ENCODE assay signal across 21 cellular contexts in genomic region chr2:106053581-106053980, GRCh38.
DNase-seq lines count a peak whose midpoint lies in the region; ATAC-seq lines count a peak whose summit lies in the region.
"Had no signal": no experiment of that assay in that cellular context is flagged by ENCODE, and none has a peak within 500 bp of the region (broad histone marks: within the 10 kb centered on the region; RNA-seq: fewer than 3 reads in every experiment).

No MANE protein-coding gene starts in this region.

- no peaks in the 10 kb centered on the region for H3K9me3 Mint-ChIP-seq in activated naive CD4-positive, alpha-beta T cell treated with anti-CD3 and anti-CD28 coated beads, Interleukin-2, amount 50 U/mL, for 24 hours
- H3K9me3 Mint-ChIP-seq in activated naive CD4-positive, alpha-beta T cell treated with anti-CD3 and anti-CD28 coated beads, Interleukin-2, amount 10 ng/mL, durations not matched to agents 7 days and 5 days, result peaks cover 11% of the 10 kb centered on the region
- H3K9me3 Mint-ChIP-seq in central memory CD8-positive, alpha-beta T cell, result no peaks in the 10 kb centered on the region
- H3K9me3 Mint-ChIP-seq in stimulated activated naive B cell treated with anti-CD40 and anti-IgM and Interleukin-4, amounts not matched to agents 10 μg/mL and 1 μg/mL and 100 μg/mL, for 72 hours, result peaks cover 0 to 4% of the 10 kb centered on the region in 2 donors

- no peaks in the 10 kb centered on the region for H3K27me3 Mint-ChIP-seq in activated naive CD4-positive, alpha-beta T cell treated with anti-CD3 and anti-CD28 coated beads, Interleukin-2, amount 50 U/mL, for 24 hours
- H3K27me3 Mint-ChIP-seq in activated naive CD4-positive, alpha-beta T cell treated with anti-CD3 and anti-CD28 coated beads, Interleukin-2, amount 10 ng/mL, durations not matched to agents 7 days and 5 days, result peaks cover 5% of the 10 kb centered on the region
- no peaks in the 10 kb centered on the region for H3K27me3 Mint-ChIP-seq in central memory CD8-positive, alpha-beta T cell
- H3K27me3 Mint-ChIP-seq in stimulated activated naive B cell treated with anti-CD40 and anti-IgM and Interleukin-4, amounts not matched to agents 10 μg/mL and 1 μg/mL and 100 μg/mL, for 72 hours, result peaks cover 7 to 15% of the 10 kb centered on the region in 2 donors

- H3K27ac Mint-ChIP-seq in activated naive CD4-positive, alpha-beta T cell treated with anti-CD3 and anti-CD28 coated beads, Interleukin-2, amount 50 U/mL, for 24 hours, result peak overlapping the region; percentile 85
- H3K27ac Mint-ChIP-seq in activated naive CD4-positive, alpha-beta T cell treated with anti-CD3 and anti-CD28 coated beads, Interleukin-2, amount 10 ng/mL, durations not matched to agents 7 days and 5 days, result no peak overlapping the region
- H3K27ac Mint-ChIP-seq in central memory CD8-positive, alpha-beta T cell (ENCODE audit: low read depth), result peak overlapping the region; percentile 63
- H3K27ac Mint-ChIP-seq in stimulated activated naive B cell treated with anti-CD40 and anti-IgM and Interleukin-4, amounts not matched to agents 10 μg/mL and 1 μg/mL and 100 μg/mL, for 72 hours, result peak overlapping the region; percentile 78
- H3K27ac Mint-ChIP-seq: activated T-cell treated with anti-CD3 and anti-CD28 coated beads, Interleukin-2, amount 50 U/mL, for 72 hours; endodermal cell had no signal

- CTCF ChIA-PET in activated naive CD4-positive, alpha-beta T cell treated with anti-CD3 and anti-CD28 coated beads, Interleukin-2, amount 10 ng/mL, durations not matched to agents 7 days and 5 days (lab: Charles Lee), result no interaction called here

- DNase-seq in activated naive CD4-positive, alpha-beta T cell treated with anti-CD3 and anti-CD28 coated beads, Interleukin-2, amount 10 ng/mL, durations not matched to agents 7 days and 5 days, result no peak
- DNase-seq in SW480 (ENCODE audit: low spot score), result peak; percentile 54
- DNase-seq in central memory CD8-positive, alpha-beta T cell (ENCODE audit: low spot score in 2 of 2), result no peak
- no peak for DNase-seq in stimulated activated naive B cell treated with anti-CD40 and anti-IgM and Interleukin-4, amounts not matched to agents 10 μg/mL and 1 μg/mL and 100 μg/mL, for 72 hours
- DNase-seq in activated effector memory CD4-positive, alpha-beta T cell treated with Interleukin-2 at 50 U/mL for 16 hours, result no peak
- DNase-seq: activated T-cell treated with anti-CD3 and anti-CD28 coated beads, Interleukin-2, amount 50 U/mL, for 72 hours; endodermal cell; esophagus squamous epithelium; islet precursor cell; lower lobe of right lung; NCI-H1417 treated with DMSO at 0.1 percent for 48 hours; NCI-H2107; NCI-H510A treated with DMSO at 0.1 percent for 48 hours; nucleus accumbens; SK-N-SH; stimulated activated CD4-positive, alpha-beta T cell treated with anti-CD3 and anti-CD28 coated beads, Interleukin-4, amount 100 ng/mL, for 4 hours; upper lobe of right lung had no signal

- no peak for ATAC-seq in central memory CD8-positive, alpha-beta T cell (replicated peaks; ENCODE audit: extremely low read depth, poor library complexity, severe bottlenecking)
- no peak for ATAC-seq in stimulated activated naive B cell treated with anti-CD40 and anti-IgM and Interleukin-4, amounts not matched to agents 10 μg/mL and 1 μg/mL and 100 μg/mL, for 72 hours (replicated peaks)
- no peak for ATAC-seq in HG03521 (IDR thresholded peaks at IDR 0.05; ENCODE audit: unreplicated experiment)
- no peak for ATAC-seq in HG03460 (IDR thresholded peaks at IDR 0.05; ENCODE audit: unreplicated experiment)
- ATAC-seq: activated T-cell treated with anti-CD3 and anti-CD28 coated beads, Interleukin-2, amount 50 U/mL, for 72 hours; gastroesophageal sphincter; lower lobe of right lung; upper lobe of right lung had no signal

- H3K4me3 Mint-ChIP-seq in activated naive CD4-positive, alpha-beta T cell treated with anti-CD3 and anti-CD28 coated beads, Interleukin-2, amount 50 U/mL, for 24 hours, result peak overlapping the region; percentile 62
- no peak overlapping the region for H3K4me3 Mint-ChIP-seq in activated naive CD4-positive, alpha-beta T cell treated with anti-CD3 and anti-CD28 coated beads, Interleukin-2, amount 10 ng/mL, durations not matched to agents 7 days and 5 days
- H3K4me3 Mint-ChIP-seq in central memory CD8-positive, alpha-beta T cell, result peak overlapping the region; percentile 64
- peak overlapping the region in 1 of 2 donors; percentile 17 for H3K4me3 Mint-ChIP-seq in stimulated activated naive B cell treated with anti-CD40 and anti-IgM and Interleukin-4, amounts not matched to agents 10 μg/mL and 1 μg/mL and 100 μg/mL, for 72 hours
- H3K4me3 Mint-ChIP-seq: endodermal cell had no signal

- H3K36me3 Mint-ChIP-seq in activated naive CD4-positive, alpha-beta T cell treated with anti-CD3 and anti-CD28 coated beads, Interleukin-2, amount 50 U/mL, for 24 hours, result no peaks in the 10 kb centered on the region
- peaks cover 22% of the 10 kb centered on the region for H3K36me3 Mint-ChIP-seq in activated naive CD4-positive, alpha-beta T cell treated with anti-CD3 and anti-CD28 coated beads, Interleukin-2, amount 10 ng/mL, durations not matched to agents 7 days and 5 days
- H3K36me3 Mint-ChIP-seq in central memory CD8-positive, alpha-beta T cell (ENCODE audit: insufficient read depth), result no peaks in the 10 kb centered on the region
- peaks cover 0 to 3% of the 10 kb centered on the region in 2 donors for H3K36me3 Mint-ChIP-seq in stimulated activated naive B cell treated with anti-CD40 and anti-IgM and Interleukin-4, amounts not matched to agents 10 μg/mL and 1 μg/mL and 100 μg/mL, for 72 hours

- peaks cover 79% of the 10 kb centered on the region for H3K4me1 Mint-ChIP-seq in activated naive CD4-positive, alpha-beta T cell treated with anti-CD3 and anti-CD28 coated beads, Interleukin-2, amount 50 U/mL, for 24 hours
- peaks cover 83% of the 10 kb centered on the region for H3K4me1 Mint-ChIP-seq in activated naive CD4-positive, alpha-beta T cell treated with anti-CD3 and anti-CD28 coated beads, Interleukin-2, amount 10 ng/mL, durations not matched to agents 7 days and 5 days
- H3K4me1 Mint-ChIP-seq in central memory CD8-positive, alpha-beta T cell, result peaks cover 61% of the 10 kb centered on the region
- H3K4me1 Mint-ChIP-seq in stimulated activated naive B cell treated with anti-CD40 and anti-IgM and Interleukin-4, amounts not matched to agents 10 μg/mL and 1 μg/mL and 100 μg/mL, for 72 hours, result peaks cover 17 to 40% of the 10 kb centered on the region in 2 donors
